In genomic region chr10:85188770-85189484, GRCh38 we compare ENCODE assay signal across 5 cellular contexts.
"Had no signal": no experiment of that assay in that cellular context is flagged by ENCODE, and none has a peak within 500 bp of the region (broad histone marks: within the 10 kb centered on the region; RNA-seq: fewer than 3 reads in every experiment).

No MANE protein-coding gene starts in this region.

- DNase-seq: GM23248, GOT3, H9, HCEC 1CT, KBM-7 had no signal

- H3K4me3 ChIP-seq: GM23248 had no signal

- H3K27ac ChIP-seq: GM23248 had no signal
